19 cellular contexts compared by ENCODE assay signal in genomic region chr15:68106656-68107055, GRCh38. TPM values are rescaled to one million over a fixed set of nuclear protein-coding genes. Genes with fewer than 3 reads are reported as not detected.
DNase-seq lines count a peak whose midpoint lies in the region; ATAC-seq and TF ChIP-seq lines count a peak whose summit lies in the region.
"Had no signal": no experiment of that assay in that cellular context is flagged by ENCODE, and none has a peak within 500 bp of the region (broad histone marks: within the 10 kb centered on the region; RNA-seq: fewer than 3 reads in every experiment).

No MANE protein-coding gene starts in this region.

- H3K36me3 Mint-ChIP-seq in osteocyte (ENCODE audit: unreplicated experiment): peaks cover 23% of the 10 kb centered on the region

- H3K4me3 ChIP-seq in fibroblast of the aortic adventitia (ENCODE audit: low read depth, low read length) (no peak overlapping the region), esophagus squamous epithelium (no peak overlapping the region)
- H3K4me3 ChIP-seq: gastroesophageal sphincter had no signal

- ATAC-seq in SK-N-SH treated with all-trans-retinoic acid at 6 μM for 48 hours: peak; percentile 88
- ATAC-seq: gastroesophageal sphincter had no signal

- no peaks in the 10 kb centered on the region for H3K27me3 ChIP-seq in esophagus squamous epithelium
- H3K27me3 ChIP-seq: gastroesophageal sphincter had no signal

- intact Hi-C loops in esophagus squamous epithelium (cut with DNase I): no loop called here

- peaks cover 0 to 7% (median 0%) of the 10 kb centered on the region in 3 donors for H3K4me1 ChIP-seq in esophagus squamous epithelium

- peaks cover 4% of the 10 kb centered on the region for H3K9me3 Mint-ChIP-seq in osteocyte (ENCODE audit: unreplicated experiment)

- TF ChIP-seq POLR2A in esophagus squamous epithelium (IDR thresholded peaks at IDR 0.05): no peak

- no peaks in the 10 kb centered on the region for H3K27me3 Mint-ChIP-seq in osteocyte (ENCODE audit: unreplicated experiment)
- H3K27me3 Mint-ChIP-seq: naive B cell had no signal

- H3K4me1 Mint-ChIP-seq in osteocyte (ENCODE audit: unreplicated experiment): peaks cover 28% of the 10 kb centered on the region

- H3K36me3 ChIP-seq in esophagus squamous epithelium: peaks cover 0 to 23% (median 0%) of the 10 kb centered on the region in 3 donors

- no peak overlapping the region for H3K4me3 Mint-ChIP-seq in osteocyte (ENCODE audit: unreplicated experiment)
- H3K4me3 Mint-ChIP-seq: naive B cell had no signal

- TF ChIP-seq CTCF in fibroblast of the aortic adventitia (IDR thresholded peaks at IDR 0.05; ENCODE audit: insufficient read depth, low read length): no peak
- TF ChIP-seq CTCF in osteocyte (IDR thresholded peaks at IDR 0.05): no peak
- no peak for TF ChIP-seq CTCF in esophagus squamous epithelium (IDR thresholded peaks at IDR 0.05)

- peak overlapping the region; percentile 85 for H3K27ac Mint-ChIP-seq in osteocyte (ENCODE audit: unreplicated experiment)
- H3K27ac Mint-ChIP-seq: CD4-positive, CD25-positive, alpha-beta regulatory T cell had no signal

- H3K9me3 ChIP-seq in esophagus squamous epithelium: peaks cover 0 to 4% (median 0%) of the 10 kb centered on the region in 3 donors
- H3K9me3 ChIP-seq: gastroesophageal sphincter had no signal

- DNase-seq in GM03348 (ENCODE audit: low spot score) (peak; percentile 35), fibroblast of the aortic adventitia (ENCODE audit: low read depth) (peak; percentile 40), osteocyte (ENCODE audit: extremely low spot score, unreplicated experiment) (no peak), esophagus squamous epithelium (lab: John Stamatoyannopoulos, UW) (no peak), substantia nigra (lab: John Stamatoyannopoulos, UW) (no peak), activated T-cell treated with anti-CD3 and anti-CD28 coated beads for 4 hours (no peak)
- DNase-seq in stimulated activated CD4-positive, alpha-beta T cell treated with anti-CD3 and anti-CD28 coated beads, Interleukin-1b, Interleukin-23, amount 100 ng/mL, for 48 hours: no peak
- DNase-seq: activated CD4-positive, alpha-beta T cell treated with anti-CD3 and anti-CD28 coated beads for 1 hour; amniotic stem cell; CD4-positive, CD25-positive, alpha-beta regulatory T cell; effector CD4-positive, alpha-beta T cell; KG1; naive B cell; NCI-H1436; NCI-H345; OCI-M1; SW 1271 had no signal

- WGBS in esophagus squamous epithelium, 2 donors: 72 to 74% methylated on average over 4 of the region's 4 CpGs

- H3K27ac ChIP-seq in esophagus squamous epithelium (no peak overlapping the region), substantia nigra (ENCODE audit: low read depth, low read length, poor library complexity, severe bottlenecking) (no peak overlapping the region)
- H3K27ac ChIP-seq: gastroesophageal sphincter had no signal

TF ChIP-seq in SK-N-SH treated with all-trans-retinoic acid at 6 μM for 48 hours, 23 proteins besides CTCF, POLR2A, EP300 and RAD21:
- no peak for TF ChIP-seq OSR1 (CRISPR knock-in tag; IDR thresholded peaks at IDR 0.05)
- TF ChIP-seq ESRRG (CRISPR knock-in tag; IDR thresholded peaks at IDR 0.05): no peak
- TF ChIP-seq CSDC2 (CRISPR knock-in tag; IDR thresholded peaks at IDR 0.05): no peak
- TF ChIP-seq TSHZ2 (CRISPR knock-in tag; IDR thresholded peaks at IDR 0.05): no peak
- TF ChIP-seq GLIS3 (CRISPR knock-in tag; IDR thresholded peaks at IDR 0.05): no peak
- TF ChIP-seq POU6F1 (CRISPR knock-in tag; IDR thresholded peaks at IDR 0.05; ENCODE audit: borderline replicate concordance, low read depth): no peak
- no peak for TF ChIP-seq PATZ1 (CRISPR knock-in tag; IDR thresholded peaks at IDR 0.05; ENCODE audit: borderline replicate concordance)
- no peak for TF ChIP-seq ZFP30 (CRISPR knock-in tag; IDR thresholded peaks at IDR 0.05)

RNA-seq across cellular contexts. Expression of gene PIAS1, which starts 52.5 kb away (rescaled TPM):
- total RNA-seq in fibroblast of the aortic adventitia (ENCODE audit: low replicate concordance) (39.0 and 58.1 TPM in 2 replicates), osteocyte (38.0 and 40.6 TPM in 2 replicates), esophagus squamous epithelium (10 to 100 TPM; 19.9 to 69.2 (median 26.6) TPM)

Comparison
In these comparisons a context has a peak if more than half of its experiments do, and no peak if none do; other contexts are left out.
1. DNase-seq: peak in GM03348 (single experiment) and fibroblast of the aortic adventitia (single experiment); none in osteocyte (single experiment), stimulated activated CD4-positive, alpha-beta T cell treated with anti-CD3 and anti-CD28 coated beads, Interleukin-1b, Interleukin-23, amount 100 ng/mL, for 48 hours (single experiment), esophagus squamous epithelium (single experiment), substantia nigra (0 of 49) and activated T-cell treated with anti-CD3 and anti-CD28 coated beads for 4 hours (single experiment).